ENCODE assay signal across 8 cellular contexts in the genomic region with DNA sequence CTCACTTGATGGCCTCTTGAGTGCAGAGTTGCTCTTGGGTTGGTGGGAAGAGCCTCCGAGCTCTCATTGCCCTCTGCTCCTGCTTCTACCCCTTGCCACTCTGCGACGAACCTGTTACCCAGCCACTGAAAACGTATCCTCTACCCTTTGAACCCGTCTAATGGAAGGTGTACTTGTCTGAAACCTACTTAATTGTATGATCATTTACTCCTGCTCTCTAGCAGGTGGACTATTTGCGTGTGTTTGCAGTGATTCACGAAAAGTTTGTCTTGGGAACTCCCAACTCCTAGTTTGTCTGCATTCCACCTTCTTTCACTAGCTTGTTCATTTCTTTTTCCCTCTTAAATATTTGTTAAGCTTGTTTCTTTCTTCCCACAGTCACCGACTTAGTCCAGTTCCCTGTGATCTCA. TPM values are rescaled to one million over a fixed set of nuclear protein-coding genes. Genes with fewer than 3 reads are reported as not detected.
DNase-seq lines count a peak whose midpoint lies in the region; TF ChIP-seq lines count a peak whose summit lies in the region.

No MANE protein-coding gene starts in this region.

- H3K79me2 ChIP-seq in KMS-11 (ENCODE audit: insufficient read depth, low read depth), result peaks cover 7% of the 10 kb centered on the region; the same call in 1 of the 2 replicates

- H3K4me1 Mint-ChIP-seq in activated naive CD4-positive, alpha-beta T cell treated with anti-CD3 and anti-CD28 coated beads for 36 hours (ENCODE audit: low read depth), result peaks cover 32% of the 10 kb centered on the region

- peak overlapping the region; percentile 97 for H2AFZ ChIP-seq in KMS-11 (ENCODE audit: low read depth)

- H3K4me3 ChIP-seq in KMS-11 (IDR thresholded peaks at IDR 0.05; ENCODE audit: insufficient read depth, low read depth, low read length), result no peak overlapping the region
- peak overlapping the region; percentile 54 for H3K4me3 ChIP-seq in mesodermal cell (ENCODE audit: extremely low read depth, insufficient read depth, low read length, poor library complexity, severe bottlenecking)
- peak overlapping the region; percentile 80 to 88 for H3K4me3 ChIP-seq in vagina

- no peak for TF ChIP-seq CTCF in KMS-11 (conservative IDR thresholded peaks at IDR 0.05; ENCODE audit: low read depth, low read length)
- TF ChIP-seq CTCF in vagina (IDR thresholded peaks at IDR 0.05), result no peak

- H3K36me3 ChIP-seq in KMS-11 (ENCODE audit: insufficient read depth), result no peaks in the 10 kb centered on the region; the same call in 1 of the 2 replicates
- peaks cover 18% of the 10 kb centered on the region for H3K36me3 ChIP-seq in mesodermal cell (ENCODE audit: control insufficient read depth, insufficient read depth, low read length)
- H3K36me3 ChIP-seq in vagina, result peaks cover 0 to 28% of the 10 kb centered on the region in 2 donors

- peak overlapping the region; percentile 34; the same call in 1 of the 2 replicates for H3K9ac ChIP-seq in KMS-11

- CTCF ChIA-PET in activated naive CD4-positive, alpha-beta T cell treated with anti-CD3 and anti-CD28 coated beads for 36 hours (lab: Charles Lee), result interaction anchor here (1.2 kb wide), 2 partner anchors 17 to 28 kb away, joined by 3 read pairs; no protein-coding TSS in a partner anchor

- H3K36me3 Mint-ChIP-seq in activated naive CD4-positive, alpha-beta T cell treated with anti-CD3 and anti-CD28 coated beads for 36 hours (ENCODE audit: low read depth), result peaks cover 19% of the 10 kb centered on the region

- H3K27ac ChIP-seq in KMS-11 (no peak overlapping the region), mesodermal cell (ENCODE audit: low read depth, low read length, severe bottlenecking) (no peak overlapping the region), vagina (peak overlapping the region; percentile 82)

- no peak for DNase-seq in activated naive CD4-positive, alpha-beta T cell treated with anti-CD3 and anti-CD28 coated beads for 36 hours
- DNase-seq in activated naive CD4-positive, alpha-beta T cell treated with anti-CD3 and anti-CD28 coated beads, Interleukin-2, amount 50 U/mL, for 16 hours, result no peak
- DNase-seq in cerebellar cortex (ENCODE audit: low spot score) (peak; percentile 39), vagina (ENCODE audit: extremely low spot score in 2 of 2) (no peak)
- DNase-seq in activated CD4-positive, CD25-positive, alpha-beta regulatory T cell treated with anti-CD3 and anti-CD28 coated beads, Interleukin-2, amount 50 U/mL, for 72 hours, result no peak
- no peak for DNase-seq in activated CD4-positive, alpha-beta T cell treated with anti-CD3 and anti-CD28 coated beads for 48 hours

- no peaks in the 10 kb centered on the region for H4K20me1 ChIP-seq in KMS-11 (ENCODE audit: insufficient read depth)

- H3K4me1 ChIP-seq in KMS-11 (ENCODE audit: low read depth, poor library complexity, severe bottlenecking) (peaks cover 31% of the 10 kb centered on the region), mesodermal cell (ENCODE audit: control insufficient read depth, insufficient read depth, low read length, poor library complexity, severe bottlenecking) (no peaks in the 10 kb centered on the region), vagina (peaks cover 42% of the 10 kb centered on the region)

- no peak for TF ChIP-seq POLR2A in vagina (IDR thresholded peaks at IDR 0.05)

- H3K27me3 Mint-ChIP-seq in activated naive CD4-positive, alpha-beta T cell treated with anti-CD3 and anti-CD28 coated beads for 36 hours (ENCODE audit: low read depth), result no peaks in the 10 kb centered on the region

- intact Hi-C loops in activated naive CD4-positive, alpha-beta T cell treated with anti-CD3 and anti-CD28 coated beads for 36 hours (cut with micrococcal nuclease), result loop anchor here (1.0 to 5.0 kb wide), 11 partner anchors 23 to 873 kb away; partner anchors contain the start of genes DBF4, DMTF1, ELAPOR2 and RUNDC3B
- intact Hi-C loops in vagina (cut with DNase I), result no loop called here

- H3K9me3 ChIP-seq in mesodermal cell (ENCODE audit: control insufficient read depth, low read length), result no peaks in the 10 kb centered on the region
- H3K9me3 ChIP-seq in vagina, result no peaks in the 10 kb centered on the region

- H3K9me3 Mint-ChIP-seq in activated naive CD4-positive, alpha-beta T cell treated with anti-CD3 and anti-CD28 coated beads for 36 hours, result no peaks in the 10 kb centered on the region

- H3K27ac Mint-ChIP-seq in activated naive CD4-positive, alpha-beta T cell treated with anti-CD3 and anti-CD28 coated beads for 36 hours, result peak overlapping the region; percentile 86

- H3K4me2 ChIP-seq in KMS-11, result peak overlapping the region; percentile 87

- no peaks in the 10 kb centered on the region for H3K27me3 ChIP-seq in KMS-11 (ENCODE audit: insufficient read depth, low read depth)
- no peaks in the 10 kb centered on the region for H3K27me3 ChIP-seq in vagina

- WGBS in mesodermal cell (ENCODE audit: insufficient coverage in 2 of 2), 2 experiments, result 69 to 100% methylated on average over 3 to 7 of the region's 8 CpGs

- H3K4me3 Mint-ChIP-seq in activated naive CD4-positive, alpha-beta T cell treated with anti-CD3 and anti-CD28 coated beads for 36 hours, result peak overlapping the region; percentile 89

RNA-seq across cellular contexts. Expression of gene CROT, which starts 0.5 kb away (rescaled TPM):
- total RNA-seq in activated naive CD4-positive, alpha-beta T cell treated with anti-CD3 and anti-CD28 coated beads for 36 hours, result 1 to 10 TPM; 6.0 to 6.1 TPM
- polyA plus RNA-seq in mesodermal cell (2013, experiment 1 of 2), result 7.3 TPM
- polyA plus RNA-seq in mesodermal cell (2013, experiment 2 of 2), result 9.4 TPM
- total RNA-seq in vagina, result 38.1 TPM
